Comparison of ENCODE assay signal across 21 cellular contexts in genomic region chr10:20708305-20708704, GRCh38.
DNase-seq lines count a peak whose midpoint lies in the region; ATAC-seq and TF ChIP-seq lines count a peak whose summit lies in the region.
"Had no signal": no experiment of that assay in that cellular context is flagged by ENCODE, and none has a peak within 500 bp of the region (broad histone marks: within the 10 kb centered on the region; RNA-seq: fewer than 3 reads in every experiment).

No MANE protein-coding gene starts in this region.

- H3K9me3 ChIP-seq in hepatocyte (ENCODE audit: low read depth), result no peaks in the 10 kb centered on the region
- H3K9me3 ChIP-seq: A549; BE2C; BLaER1 treated with 17β-estradiol and CSF1 and Interleukin-3, amounts not matched to agents 10 nM and 100 nM; HAP-1 had no signal

- H3K79me2 ChIP-seq in hepatocyte, result no peaks in the 10 kb centered on the region

- no peaks in the 10 kb centered on the region for H3K36me3 ChIP-seq in hepatocyte (replicated peaks; ENCODE audit: insufficient read depth, low read depth)
- H3K36me3 ChIP-seq: BE2C; BLaER1 treated with 17β-estradiol and CSF1 and Interleukin-3, amounts not matched to agents 10 nM and 100 nM; HAP-1 had no signal

- peak; percentile 4 for DNase-seq in NCI-H526 treated with DMSO at 0.1 percent for 48 hours (lab: John Stamatoyannopoulos, UW)
- DNase-seq in hepatocyte (ENCODE audit: low spot score), result peak; percentile 27
- DNase-seq in left colon, result no peak
- DNase-seq in renal cortical epithelial cell (ENCODE audit: low read depth), result peak; percentile 43
- DNase-seq in iPS-NIHi7 (ENCODE audit: extremely low spot score), result no peak
- no peak for DNase-seq in activated naive CD4-positive, alpha-beta T cell treated with Interleukin-2 at 50 U/mL for 16 hours
- DNase-seq: 8988T; ACHN; AML-193; BE2C; CD4-positive, alpha-beta T cell; CD8-positive, alpha-beta memory T cell; DMS53; DMS79 treated with DMSO at 0.1 percent for 48 hours; GF-D8; GOT3; HFFc6 had no signal

- 62% methylated on average over 4 of the region's 4 CpGs for WGBS in hepatocyte (ENCODE audit: low lambda C conversion rate, missing lambda C conversion rate)

- H3K27me3 ChIP-seq in hepatocyte, result no peaks in the 10 kb centered on the region
- H3K27me3 ChIP-seq: BE2C; BLaER1 treated with 17β-estradiol and CSF1 and Interleukin-3, amounts not matched to agents 10 nM and 100 nM had no signal

- H3K4me3 ChIP-seq in hepatocyte, result no peak overlapping the region
- H3K4me3 ChIP-seq: A549; BLaER1 treated with 17β-estradiol and CSF1 and Interleukin-3, amounts not matched to agents 10 nM and 100 nM; HAP-1 had no signal

- no peaks in the 10 kb centered on the region for H4K20me1 ChIP-seq in hepatocyte (ENCODE audit: insufficient read depth, poor library complexity, severe bottlenecking)
- H4K20me1 ChIP-seq: BLaER1 treated with 17β-estradiol and CSF1 and Interleukin-3, amounts not matched to agents 10 nM and 100 nM had no signal

- TF ChIP-seq CTCF in hepatocyte (IDR thresholded peaks at IDR 0.05; ENCODE audit: poor library complexity), result no peak

- H3K4me1 ChIP-seq in hepatocyte (ENCODE audit: insufficient read depth), result peaks cover 8% of the 10 kb centered on the region
- H3K4me1 ChIP-seq: A549; BE2C; BLaER1 treated with 17β-estradiol and CSF1 and Interleukin-3, amounts not matched to agents 10 nM and 100 nM; HAP-1 had no signal

- intact Hi-C loops in left colon (cut with DNase I, micrococcal nuclease), result no loop called here

- no peak overlapping the region for H3K27ac ChIP-seq in hepatocyte
- H3K27ac ChIP-seq: A549; BLaER1 treated with 17β-estradiol and CSF1 and Interleukin-3, amounts not matched to agents 10 nM and 100 nM had no signal

- H3K9me2 ChIP-seq in hepatocyte (replicated peaks; ENCODE audit: insufficient read depth), result no peaks in the 10 kb centered on the region

- ATAC-seq in left colon (peak; percentile 70), GM21515 (IDR thresholded peaks at IDR 0.05; ENCODE audit: unreplicated experiment) (no peak)
- ATAC-seq: A549 had no signal

- no peak overlapping the region for H2AFZ ChIP-seq in hepatocyte

- H3K4me2 ChIP-seq in hepatocyte, result no peak overlapping the region
- H3K4me2 ChIP-seq: A549; BLaER1 treated with 17β-estradiol and CSF1 and Interleukin-3, amounts not matched to agents 10 nM and 100 nM had no signal

Comparison
In these comparisons a context has a peak if more than half of its experiments do, and no peak if none do; other contexts are left out.
1. DNase-seq: peak in NCI-H526 treated with DMSO at 0.1 percent for 48 hours (single experiment), hepatocyte (single experiment) and renal cortical epithelial cell (single experiment); none in left colon (0 of 2), iPS-NIHi7 (single experiment) and activated naive CD4-positive, alpha-beta T cell treated with Interleukin-2 at 50 U/mL for 16 hours (single experiment).